ENCODE assay signal across 21 cellular contexts in the genomic region with DNA sequence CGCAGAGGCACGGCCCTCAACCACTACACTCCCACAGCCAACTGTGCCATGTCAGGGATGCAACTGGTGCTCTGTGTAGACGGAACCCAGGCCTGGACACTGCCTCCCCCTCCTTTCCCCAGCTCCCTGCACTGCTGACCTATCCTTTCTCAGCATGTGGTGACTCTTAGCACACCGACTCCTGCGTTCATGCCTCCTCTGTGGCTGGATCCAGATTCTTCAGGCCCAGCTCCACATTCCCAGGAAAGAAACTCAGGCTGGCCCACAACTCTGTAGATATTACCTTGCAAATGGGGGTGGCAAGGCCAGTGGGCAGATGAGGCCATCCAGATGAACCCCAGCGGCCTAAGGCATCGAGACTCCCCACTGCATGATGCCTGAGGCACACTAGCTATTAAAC.
DNase-seq lines count a peak whose midpoint lies in the region; ATAC-seq, FAIRE-seq and TF ChIP-seq lines count a peak whose summit lies in the region.
"Had no signal": no experiment of that assay in that cellular context is flagged by ENCODE, and none has a peak within 500 bp of the region (broad histone marks: within the 10 kb centered on the region; RNA-seq: fewer than 3 reads in every experiment).

No MANE protein-coding gene starts in this region.

- no TSS peak for BruUV-seq in IMR-90 (replicated peaks; lab: Mats Ljungman, UMichigan)

- TF ChIP-seq RAD21 in IMR-90 (IDR thresholded peaks at IDR 0.05; ENCODE audit: low read length), result no peak

- no peak overlapping the region for H3K4me2 ChIP-seq in IMR-90 (ENCODE audit: low read depth, low read length)
- H3K4me2 ChIP-seq: SK-N-SH had no signal

- dilution Hi-C loops in IMR-90 (cut with HindIII; ENCODE audit: low sequenced_read_pairs, unreplicated experiment), result no loop called here

- H4K8ac ChIP-seq in IMR-90 (ENCODE audit: low read depth in 2 of 2, low read length in 2 of 2), result no peak overlapping the region

- peak; percentile 28 for FAIRE-seq in bronchial epithelial cell (lab: Jason Lieb, UNC)
- FAIRE-seq: GM12891, GM18507, H54 had no signal

- H3K9me1 ChIP-seq in IMR-90 (ENCODE audit: insufficient read depth, low read length), result no peaks in the 10 kb centered on the region

- H3K79me1 ChIP-seq in IMR-90 (ENCODE audit: low read depth in 1 of 2, low read length in 2 of 2), result no peaks in the 10 kb centered on the region

- ATAC-seq in IMR-90 (ENCODE audit: low read depth), result no peak
- ATAC-seq in HG03521 (IDR thresholded peaks at IDR 0.05; ENCODE audit: unreplicated experiment), result no peak
- ATAC-seq: CD8-positive, alpha-beta T cell had no signal

- no peak overlapping the region for H2BK20ac ChIP-seq in IMR-90 (ENCODE audit: low read depth, low read length)

- H2AK9ac ChIP-seq in IMR-90 (replicated peaks; ENCODE audit: low read depth, low read length, poor library complexity), result no peak overlapping the region

- H2BK120ac ChIP-seq in IMR-90 (ENCODE audit: low read depth, low read length), result no peak overlapping the region

- no peak for TF ChIP-seq CTCF in IMR-90 (conservative IDR thresholded peaks at IDR 0.05; ENCODE audit: low read depth, low read length)
- TF ChIP-seq CTCF in bronchial epithelial cell (IDR thresholded peaks at IDR 0.05; ENCODE audit: insufficient read depth, low read length, severe bottlenecking), result no peak
- no peak for TF ChIP-seq CTCF in GM13977 (IDR thresholded peaks at IDR 0.05; ENCODE audit: extremely low read depth, insufficient read depth, missing control alignments)

- H2AK5ac ChIP-seq in IMR-90 (ENCODE audit: low read depth, low read length), result no peak overlapping the region

- in situ Hi-C loops in IMR-90 (cut with MboI; ENCODE audit: low sequenced_read_pairs), result no loop called here
- in situ Hi-C loops in GM13977 (cut with MboI; ENCODE audit: low pct_unique_long_range_greater_than_20kb, low sequenced_read_pairs, unreplicated experiment), result no loop called here

- H3K23ac ChIP-seq in IMR-90 (ENCODE audit: low read depth, low read length), result no peak overlapping the region

- H2BK5ac ChIP-seq in IMR-90 (ENCODE audit: low read depth, low read length, poor library complexity, severe bottlenecking), result no peak overlapping the region

- DNase-seq in AG08395 (ENCODE audit: low spot score), result peak; percentile 18
- DNase-seq in IMR-90, result no peak
- no peak for DNase-seq in bronchial epithelial cell (ENCODE audit: low read depth)
- DNase-seq in iris pigment epithelial cell (ENCODE audit: low read depth), result peak; percentile 14
- DNase-seq in pons (ENCODE audit: low spot score), result no peak
- no peak for DNase-seq in GM13977 (ENCODE audit: low spot score)
- no peak for DNase-seq in UCSD-AML1 (lab: John Stamatoyannopoulos, UW; ENCODE audit: unreplicated experiment)
- DNase-seq: Calu3; CD8-positive, alpha-beta T cell; EL; NCI-H1105; NCI-H2081; NCI-H774; OCI-M1; SHP77 treated with DMSO at 0.1 percent for 48 hours; SK-N-SH had no signal

- no peaks in the 10 kb centered on the region for H3K4me1 ChIP-seq in IMR-90 (ENCODE audit: control insufficient read depth, insufficient read depth, low read length)

- POLR2A ChIA-PET in IMR-90 (lab: Charles Lee; ENCODE audit: unreplicated experiment), result no interaction called here

- no peak overlapping the region for H2BK15ac ChIP-seq in IMR-90 (ENCODE audit: low read depth, low read length)

- CTCF ChIA-PET in IMR-90 (lab: Yijun Ruan, JAX), result interaction anchor here (0.6 kb wide), 1 partner anchor 46 kb away, joined by 3 read pairs; no protein-coding TSS in a partner anchor

- intact Hi-C loops in IMR-90 (cut with micrococcal nuclease), result no loop called here

- H2AFZ ChIP-seq in IMR-90 (replicated peaks; ENCODE audit: low read length, poor library complexity), result peak overlapping the region; percentile 19

- H3K56ac ChIP-seq in IMR-90 (ENCODE audit: extremely low read depth, insufficient read depth, low read length), result no peak overlapping the region

- H3K4me3 ChIP-seq in IMR-90 (ENCODE audit: insufficient read depth, low read depth, low read length), result no peak overlapping the region
- H3K4me3 ChIP-seq in bronchial epithelial cell (ENCODE audit: low read depth, low read length), result no peak overlapping the region
- H3K4me3 ChIP-seq: BLaER1 treated with 17β-estradiol and CSF1 and Interleukin-3, amounts not matched to agents 10 nM and 100 nM had no signal

- no peak overlapping the region for H3K9ac ChIP-seq in IMR-90 (ENCODE audit: low read depth, low read length)
- H3K9ac ChIP-seq: BLaER1 treated with 17β-estradiol and CSF1 and Interleukin-3, amounts not matched to agents 10 nM and 100 nM; SK-N-SH had no signal

- no peak overlapping the region for H3K27ac ChIP-seq in IMR-90 (ENCODE audit: insufficient read depth, low read length)

- no peak overlapping the region for H4K91ac ChIP-seq in IMR-90 (ENCODE audit: insufficient read depth, low read depth, low read length)

- no peak for TF ChIP-seq POLR2A in IMR-90 (IDR thresholded peaks at IDR 0.05; ENCODE audit: low read depth, low read length)

- H3K4ac ChIP-seq in IMR-90 (ENCODE audit: low read depth, low read length), result no peak overlapping the region

- no peak overlapping the region for H4K5ac ChIP-seq in IMR-90 (ENCODE audit: low read depth, low read length)

- peaks cover 12% of the 10 kb centered on the region for H3K9me3 ChIP-seq in IMR-90 (ENCODE audit: control insufficient read depth, insufficient read depth, low read length)
- H3K9me3 ChIP-seq: BLaER1 treated with 17β-estradiol and CSF1 and Interleukin-3, amounts not matched to agents 10 nM and 100 nM; SK-N-SH had no signal

- no CpG with 5 or more reads among the region's 7 CpGs for WGBS in IMR-90 (ENCODE audit: extremely low coverage in 2 of 2, insufficient read length in 1 of 2), 2 experiments

- H4K20me1 ChIP-seq in IMR-90 (ENCODE audit: insufficient read depth, low read length), result no peaks in the 10 kb centered on the region
- H4K20me1 ChIP-seq: BLaER1 treated with 17β-estradiol and CSF1 and Interleukin-3, amounts not matched to agents 10 nM and 100 nM had no signal

- H3K18ac ChIP-seq in IMR-90 (ENCODE audit: low read depth, low read length), result no peak overlapping the region

- H3K27me3 ChIP-seq in IMR-90 (ENCODE audit: control insufficient read depth, insufficient read depth, low read length) (no peaks in the 10 kb centered on the region), bronchial epithelial cell (ENCODE audit: control insufficient read depth, insufficient read depth, low read length) (no peaks in the 10 kb centered on the region)
- H3K27me3 ChIP-seq: BLaER1 treated with 17β-estradiol and CSF1 and Interleukin-3, amounts not matched to agents 10 nM and 100 nM had no signal

- no peak overlapping the region for H3K14ac ChIP-seq in IMR-90 (replicated peaks; ENCODE audit: low read depth, low read length)

- H3K36me3 ChIP-seq in IMR-90 (ENCODE audit: control insufficient read depth, insufficient read depth, low read length) (no peaks in the 10 kb centered on the region), bronchial epithelial cell (ENCODE audit: control insufficient read depth, insufficient read depth, low read length) (no peaks in the 10 kb centered on the region)
- H3K36me3 ChIP-seq: BLaER1 treated with 17β-estradiol and CSF1 and Interleukin-3, amounts not matched to agents 10 nM and 100 nM had no signal

TF ChIP-seq in IMR-90, 13 proteins besides CTCF, POLR2A, EP300 and RAD21:
- TF ChIP-seq RFX5 (IDR thresholded peaks at IDR 0.05; ENCODE audit: low read depth, low read length), result no peak
- TF ChIP-seq BHLHE40 (IDR thresholded peaks at IDR 0.05; ENCODE audit: low read depth, low read length), result no peak
- no peak for TF ChIP-seq CEBPB (IDR thresholded peaks at IDR 0.05; ENCODE audit: low read depth, low read length)
- no peak for TF ChIP-seq CHD1 (IDR thresholded peaks at IDR 0.05; ENCODE audit: low read depth, low read length)
- no peak for TF ChIP-seq RCOR1 (IDR thresholded peaks at IDR 0.05; ENCODE audit: insufficient replicate concordance, low read length)
- no peak for TF ChIP-seq MAFK (IDR thresholded peaks at IDR 0.05; ENCODE audit: low read depth, low read length)
- no peak for TF ChIP-seq FOS (IDR thresholded peaks at IDR 0.05; ENCODE audit: low read depth, low read length)
- TF ChIP-seq, protein P1, sequence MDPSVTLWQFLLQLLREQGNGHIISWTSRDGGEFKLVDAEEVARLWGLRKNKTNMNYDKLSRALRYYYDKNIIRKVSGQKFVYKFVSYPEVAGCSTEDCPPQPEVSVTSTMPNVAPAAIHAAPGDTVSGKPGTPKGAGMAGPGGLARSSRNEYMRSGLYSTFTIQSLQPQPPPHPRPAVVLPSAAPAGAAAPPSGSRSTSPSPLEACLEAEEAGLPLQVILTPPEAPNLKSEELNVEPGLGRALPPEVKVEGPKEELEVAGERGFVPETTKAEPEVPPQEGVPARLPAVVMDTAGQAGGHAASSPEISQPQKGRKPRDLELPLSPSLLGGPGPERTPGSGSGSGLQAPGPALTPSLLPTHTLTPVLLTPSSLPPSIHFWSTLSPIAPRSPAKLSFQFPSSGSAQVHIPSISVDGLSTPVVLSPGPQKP (IDR thresholded peaks at IDR 0.05; ENCODE audit: borderline replicate concordance, low read depth, low read length), result no peak
- no peak for TF ChIP-seq MXI1 (IDR thresholded peaks at IDR 0.05; ENCODE audit: borderline replicate concordance, low read depth, low read length)
- TF ChIP-seq SMC3 (IDR thresholded peaks at IDR 0.05; ENCODE audit: low read depth, low read length), result no peak
- TF ChIP-seq MAZ (IDR thresholded peaks at IDR 0.05; ENCODE audit: borderline replicate concordance, low read depth, low read length), result no peak
- TF ChIP-seq, protein P2, sequence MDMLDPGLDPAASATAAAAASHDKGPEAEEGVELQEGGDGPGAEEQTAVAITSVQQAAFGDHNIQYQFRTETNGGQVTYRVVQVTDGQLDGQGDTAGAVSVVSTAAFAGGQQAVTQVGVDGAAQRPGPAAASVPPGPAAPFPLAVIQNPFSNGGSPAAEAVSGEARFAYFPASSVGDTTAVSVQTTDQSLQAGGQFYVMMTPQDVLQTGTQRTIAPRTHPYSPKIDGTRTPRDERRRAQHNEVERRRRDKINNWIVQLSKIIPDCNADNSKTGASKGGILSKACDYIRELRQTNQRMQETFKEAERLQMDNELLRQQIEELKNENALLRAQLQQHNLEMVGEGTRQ (IDR thresholded peaks at IDR 0.05; ENCODE audit: low read depth, low read length), result no peak

Comparison
In these comparisons a context has a peak if more than half of its experiments do, and no peak if none do; other contexts are left out.
1. DNase-seq: peak in AG08395 (single experiment) and iris pigment epithelial cell (single experiment); none in IMR-90 (single experiment), bronchial epithelial cell (single experiment), pons (single experiment), GM13977 (single experiment) and UCSD-AML1 (single experiment).